ENCODE assay signal across 12 cellular contexts in genomic region chr15:96947830-96948229, GRCh38.
DNase-seq lines count a peak whose midpoint lies in the region; ATAC-seq, FAIRE-seq and TF ChIP-seq lines count a peak whose summit lies in the region.
"Had no signal": no experiment of that assay in that cellular context is flagged by ENCODE, and none has a peak within 500 bp of the region (broad histone marks: within the 10 kb centered on the region; RNA-seq: fewer than 3 reads in every experiment).

No MANE protein-coding gene starts in this region.

- no peak overlapping the region for H3K27ac ChIP-seq in HEK293 (ENCODE audit: extremely low read depth, low read depth, low read length)
- H3K27ac ChIP-seq: prostate gland, uterus had no signal

- ATAC-seq in HG03095 (IDR thresholded peaks at IDR 0.05; ENCODE audit: unreplicated experiment), result no peak
- ATAC-seq: GM12878 had no signal

- CTCF ChIA-PET in HEK293 (lab: Yijun Ruan, JAX), result interaction anchor here (0.6 to 0.7 kb wide), 2 partner anchors 620 to 864 kb away, joined by 3 read pairs; no protein-coding TSS in a partner anchor

- TF ChIP-seq CTCF in HEK293 (tag by site-specific recombination; IDR thresholded peaks at IDR 0.05) (no peak), astrocyte of the cerebellum (IDR thresholded peaks at IDR 0.05; ENCODE audit: low read depth, low read length, missing control alignments) (no peak)

- DNase-seq in astrocyte of the cerebellum (ENCODE audit: low read depth), result no peak
- peak; percentile 74 for DNase-seq in iPS-NIHi7 (ENCODE audit: extremely low spot score)
- peak; percentile 84 for DNase-seq in retina
- DNase-seq in SK-N-DZ (ENCODE audit: low spot score), result no peak
- no peak for DNase-seq in NOMO-1 treated with DMSO at 0.1 percent for 48 hours (lab: John Stamatoyannopoulos, UW; ENCODE audit: unreplicated experiment)
- no peak for DNase-seq in GM19239 (ENCODE audit: insufficient read length, low spot score)
- DNase-seq: activated naive CD4-positive, alpha-beta T cell treated with anti-CD3 and anti-CD28 coated beads, Interleukin-2, amount 50 U/mL, for 16 hours; uterus had no signal

- H3K36me3 ChIP-seq in HEK293 (ENCODE audit: control insufficient read depth in 2 of 2, insufficient read depth in 1 of 2, low read length in 2 of 2), result no peaks in the 10 kb centered on the region
- H3K36me3 ChIP-seq: prostate gland, uterus had no signal

- no peaks in the 10 kb centered on the region; the same call in 1 of the 2 replicates for H3K4me1 ChIP-seq in HEK293 (ENCODE audit: control insufficient read depth, insufficient read depth, low read length)
- H3K4me1 ChIP-seq: prostate gland, uterus had no signal

- peak overlapping the region; percentile 6 for H3K4me3 ChIP-seq in HEK293 (ENCODE audit: low read depth, low read length)
- H3K4me3 ChIP-seq in astrocyte of the cerebellum (ENCODE audit: low read depth, low read length), result peak overlapping the region; percentile 21
- H3K4me3 ChIP-seq: GM12878, prostate gland, uterus had no signal

- no peak for FAIRE-seq in GM19239 (lab: Jason Lieb, UNC)
- FAIRE-seq: GM12878 had no signal

- POLR2A ChIA-PET in HEK293 (lab: Yijun Ruan, JAX), result interaction anchor here (0.6 to 0.7 kb wide), 2 partner anchors 11 to 217 kb away, joined by 3 to 4 read pairs; no protein-coding TSS in a partner anchor

- H3K9me3 ChIP-seq in HEK293 (ENCODE audit: control insufficient read depth, insufficient read depth, low read depth, low read length), result no peaks in the 10 kb centered on the region
- H3K9me3 ChIP-seq: prostate gland, uterus had no signal

- in situ Hi-C loops in astrocyte of the cerebellum (cut with HindIII; ENCODE audit: low sequenced_read_pairs), result no loop called here

TF ChIP-seq in HEK293, 187 proteins besides CTCF, POLR2A, EP300 and RAD21:
- no peak for TF ChIP-seq TCF7L2 (IDR thresholded peaks at IDR 0.05; ENCODE audit: borderline replicate concordance, low read depth, low read length)
- no peak for TF ChIP-seq ZNF274 (IDR thresholded peaks at IDR 0.05; ENCODE audit: low read length)
- no peak for TF ChIP-seq ZNF274 (tag by site-specific recombination; IDR thresholded peaks at IDR 0.05; ENCODE audit: borderline replicate concordance)
- TF ChIP-seq ZBTB20 (tag by site-specific recombination; IDR thresholded peaks at IDR 0.05), result no peak
- no peak for TF ChIP-seq ZNF645 (tag by site-specific recombination; IDR thresholded peaks at IDR 0.05)
- no peak for TF ChIP-seq ZNF2 (tag by site-specific recombination; IDR thresholded peaks at IDR 0.05)
- TF ChIP-seq, protein P1, sequence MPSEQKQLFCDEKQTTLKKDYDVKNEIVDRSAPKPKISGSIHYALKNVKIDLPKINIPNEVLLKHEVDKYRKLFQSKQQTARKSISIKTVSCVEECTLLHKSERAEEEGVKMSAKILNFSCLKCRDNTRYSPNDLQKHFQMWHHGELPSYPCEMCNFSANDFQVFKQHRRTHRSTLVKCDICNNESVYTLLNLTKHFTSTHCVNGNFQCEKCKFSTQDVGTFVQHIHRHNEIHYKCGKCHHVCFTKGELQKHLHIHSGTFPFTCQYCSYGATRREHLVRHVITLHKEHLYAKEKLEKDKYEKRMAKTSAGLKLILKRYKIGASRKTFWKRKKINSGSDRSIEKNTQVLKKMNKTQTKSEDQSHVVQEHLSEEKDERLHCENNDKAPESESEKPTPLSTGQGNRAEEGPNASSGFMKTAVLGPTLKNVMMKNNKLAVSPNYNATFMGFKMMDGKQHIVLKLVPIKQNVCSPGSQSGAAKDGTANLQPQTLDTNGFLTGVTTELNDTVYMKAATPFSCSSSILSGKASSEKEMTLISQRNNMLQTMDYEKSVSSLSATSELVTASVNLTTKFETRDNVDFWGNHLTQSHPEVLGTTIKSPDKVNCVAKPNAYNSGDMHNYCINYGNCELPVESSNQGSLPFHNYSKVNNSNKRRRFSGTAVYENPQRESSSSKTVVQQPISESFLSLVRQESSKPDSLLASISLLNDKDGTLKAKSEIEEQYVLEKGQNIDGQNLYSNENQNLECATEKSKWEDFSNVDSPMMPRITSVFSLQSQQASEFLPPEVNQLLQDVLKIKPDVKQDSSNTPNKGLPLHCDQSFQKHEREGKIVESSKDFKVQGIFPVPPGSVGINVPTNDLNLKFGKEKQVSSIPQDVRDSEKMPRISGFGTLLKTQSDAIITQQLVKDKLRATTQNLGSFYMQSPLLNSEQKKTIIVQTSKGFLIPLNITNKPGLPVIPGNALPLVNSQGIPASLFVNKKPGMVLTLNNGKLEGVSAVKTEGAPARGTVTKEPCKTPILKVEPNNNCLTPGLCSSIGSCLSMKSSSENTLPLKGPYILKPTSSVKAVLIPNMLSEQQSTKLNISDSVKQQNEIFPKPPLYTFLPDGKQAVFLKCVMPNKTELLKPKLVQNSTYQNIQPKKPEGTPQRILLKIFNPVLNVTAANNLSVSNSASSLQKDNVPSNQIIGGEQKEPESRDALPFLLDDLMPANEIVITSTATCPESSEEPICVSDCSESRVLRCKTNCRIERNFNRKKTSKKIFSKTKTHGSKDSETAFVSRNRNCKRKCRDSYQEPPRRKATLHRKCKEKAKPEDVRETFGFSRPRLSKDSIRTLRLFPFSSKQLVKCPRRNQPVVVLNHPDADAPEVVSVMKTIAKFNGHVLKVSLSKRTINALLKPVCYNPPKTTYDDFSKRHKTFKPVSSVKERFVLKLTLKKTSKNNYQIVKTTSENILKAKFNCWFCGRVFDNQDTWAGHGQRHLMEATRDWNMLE (tag by site-specific recombination; conservative IDR thresholded peaks at IDR 0.05; ENCODE audit: low read depth), result no peak
- no peak for TF ChIP-seq ZNF121 (tag by site-specific recombination; IDR thresholded peaks at IDR 0.05)
- TF ChIP-seq ZNF324 (tag by site-specific recombination; IDR thresholded peaks at IDR 0.05), result no peak
- TF ChIP-seq PRDM4 (tag by site-specific recombination; IDR thresholded peaks at IDR 0.05), result no peak
- TF ChIP-seq GLI2 (tag by site-specific recombination; IDR thresholded peaks at IDR 0.05; ENCODE audit: borderline replicate concordance, low read depth), result no peak
- no peak for TF ChIP-seq SALL2 (tag by site-specific recombination; IDR thresholded peaks at IDR 0.05; ENCODE audit: borderline replicate concordance)
- TF ChIP-seq ZNF341 (tag by site-specific recombination; IDR thresholded peaks at IDR 0.05; ENCODE audit: low read depth), result no peak
- TF ChIP-seq ZNF596 (tag by site-specific recombination; IDR thresholded peaks at IDR 0.05), result no peak
- TF ChIP-seq PRDM10 (tag by site-specific recombination; IDR thresholded peaks at IDR 0.05), result no peak

Comparison
In these comparisons a context has a peak if more than half of its experiments do, and no peak if none do; other contexts are left out.
1. DNase-seq: peak in iPS-NIHi7 (single experiment) and retina (single experiment); none in astrocyte of the cerebellum (single experiment), SK-N-DZ (single experiment), NOMO-1 treated with DMSO at 0.1 percent for 48 hours (single experiment) and GM19239 (single experiment).